Comparison of ENCODE assay signal across 28 cellular contexts in genomic region chr10:115914475-115914874, GRCh38.
"Had no signal": no experiment of that assay in that cellular context is flagged by ENCODE, and none has a peak within 500 bp of the region (broad histone marks: within the 10 kb centered on the region; RNA-seq: fewer than 3 reads in every experiment).

No MANE protein-coding gene starts in this region.

- H3K4me3 ChIP-seq: colonic mucosa, coronary artery, dorsolateral prefrontal cortex, esophagus muscularis mucosa, esophagus squamous epithelium, gastrocnemius medialis, gastroesophageal sphincter, heart left ventricle, heart right ventricle had no signal

- H3K27me3 ChIP-seq: colonic mucosa, esophagus muscularis mucosa, esophagus squamous epithelium, foreskin keratinocyte, gastrocnemius medialis, gastroesophageal sphincter, heart left ventricle, heart right ventricle had no signal

- FAIRE-seq: colon, endometrium, endothelial cell of umbilical vein, frontal cortex had no signal

- H3K4me1 ChIP-seq: colonic mucosa, esophagus muscularis mucosa, esophagus squamous epithelium, foreskin keratinocyte, gastrocnemius medialis, gastroesophageal sphincter, heart left ventricle, heart right ventricle had no signal

- H3K36me3 ChIP-seq: colonic mucosa, esophagus muscularis mucosa, esophagus squamous epithelium, gastrocnemius medialis, gastroesophageal sphincter, heart left ventricle, heart right ventricle had no signal

- H3K27ac ChIP-seq: colonic mucosa, coronary artery, dorsolateral prefrontal cortex, epithelial cell of prostate, esophagus muscularis mucosa, esophagus squamous epithelium, foreskin keratinocyte, gastrocnemius medialis, gastroesophageal sphincter, heart left ventricle, heart right ventricle had no signal

- ATAC-seq: effector memory CD8-positive, alpha-beta T cell; esophagus mucosa; foreskin keratinocyte; gastrocnemius medialis; gastroesophageal sphincter; heart left ventricle; heart right ventricle had no signal

- DNase-seq: colonic mucosa; cortex of kidney; dermis blood vessel endothelial cell; dorsolateral prefrontal cortex; effector CD4-positive, alpha-beta T cell; effector CD8-positive, alpha-beta T cell; effector memory CD4-positive, alpha-beta T cell; effector memory CD8-positive, alpha-beta T cell; endodermal cell; erythroblast; esophagus squamous epithelium; foreskin fibroblast; foreskin keratinocyte; foreskin melanocyte; gastrocnemius medialis; glutamatergic neuron; head of caudate nucleus; heart left ventricle; heart right ventricle had no signal

- H3K9me3 ChIP-seq: colonic mucosa, esophagus muscularis mucosa, esophagus squamous epithelium, gastrocnemius medialis, gastroesophageal sphincter, heart right ventricle had no signal
